Comparison of ENCODE assay signal across 2 cellular contexts in genomic region chr15:67240235-67241131, GRCh38.
TF ChIP-seq lines count a peak whose summit lies in the region.

No MANE protein-coding gene starts in this region.

TF ChIP-seq in K562, 482 proteins besides CTCF, POLR2A, EP300 and RAD21 (continued from another document):
- TF ChIP-seq ATF4 (CRISPR knock-in tag; IDR thresholded peaks at IDR 0.05) (no peak), ZNF121 (CRISPR knock-in tag; conservative IDR thresholded peaks at IDR 0.05) (no peak), ZNF316 (IDR thresholded peaks at IDR 0.05) (no peak), CTCFL (IDR thresholded peaks at IDR 0.05; ENCODE audit: borderline replicate concordance, insufficient read depth, low read depth, low read length, poor library complexity, severe bottlenecking) (no peak), CREM (IDR thresholded peaks at IDR 0.05; ENCODE audit: low read depth) (no peak), HSF4 (CRISPR knock-in tag; IDR thresholded peaks at IDR 0.05; ENCODE audit: borderline replicate concordance) (no peak)

TF ChIP-seq in neural cell, 6 proteins besides CTCF, POLR2A, EP300 and RAD21 (continued from another document):
- no peak for TF ChIP-seq EZH2 (IDR thresholded peaks at IDR 0.05; ENCODE audit: borderline replicate concordance, insufficient read depth, low read length, poor library complexity, severe bottlenecking)
